21 cellular contexts compared by ENCODE assay signal in genomic region chr11:563812-564578, GRCh38. TPM values are rescaled to one million over a fixed set of nuclear protein-coding genes. Genes with fewer than 3 reads are reported as not detected.
A peak's percentile ranks its signal among the peaks of the same experiment; 100 is the strongest.
DNase-seq lines count a peak whose midpoint lies in the region; ATAC-seq, FAIRE-seq and TF ChIP-seq lines count a peak whose summit lies in the region.
"Had no signal": no experiment of that assay in that cellular context is flagged by ENCODE, and none has a peak within 500 bp of the region (broad histone marks: within the 10 kb centered on the region; RNA-seq: fewer than 3 reads in every experiment).

No MANE protein-coding gene starts in this region.

- FAIRE-seq in HepG2 (lab: Jason Lieb, UNC), result no peak
- FAIRE-seq: G401.6 had no signal

- no peak overlapping the region for H2BK5ac ChIP-seq in mesenchymal stem cell (ENCODE audit: low read depth, low read length, poor library complexity, severe bottlenecking)

- no peak overlapping the region for H2BK120ac ChIP-seq in mesenchymal stem cell (ENCODE audit: low read depth, low read length)

- H3K79me1 ChIP-seq in mesenchymal stem cell (replicated peaks; ENCODE audit: low read length, poor library complexity, severe bottlenecking), result peaks cover 29% of the 10 kb centered on the region

- TF ChIP-seq EP300 in HepG2 (IDR thresholded peaks at IDR 0.05; ENCODE audit: low read depth in 2 of 2, low read length in 2 of 2) (no peak), HepG2 (CRISPR knock-in tag; IDR thresholded peaks at IDR 0.05; ENCODE audit: borderline replicate concordance) (no peak)

- H3K9me3 ChIP-seq in HepG2 (ENCODE audit: low read length), result no peaks in the 10 kb centered on the region
- no peaks in the 10 kb centered on the region for H3K9me3 ChIP-seq in right lobe of liver
- H3K9me3 ChIP-seq in mesenchymal stem cell (ENCODE audit: control insufficient read depth, low read length), result no peaks in the 10 kb centered on the region

- 98% methylated on average over 5 of the region's 12 CpGs for WGBS in HepG2 (ENCODE audit: low lambda C conversion rate)
- WGBS in right lobe of liver (ENCODE audit: insufficient coverage, low coverage, low lambda C conversion rate, missing lambda C conversion rate), result 78% methylated on average over 3 of the region's 12 CpGs
- 94% methylated on average over 12 of the region's 12 CpGs for WGBS in mesenchymal stem cell

- no peak overlapping the region for H2BK15ac ChIP-seq in mesenchymal stem cell (ENCODE audit: low read depth, poor library complexity, severe bottlenecking)

- H3K27me3 Mint-ChIP-seq in activated T-helper 1 cell treated with anti-CD3 and anti-CD28 coated beads, Interleukin-12 subunit alpha, Interleukin-12 subunit beta, Interleukin-2, Interleukin-4 antibody, amounts not matched to agents 30 ng/mL and 10 ng/mL and 1 ng/mL, durations not matched to agents 14 hours and 24 hours and 36 hours (ENCODE audit: insufficient read depth), result no peaks in the 10 kb centered on the region
- H3K27me3 Mint-ChIP-seq: memory B cell had no signal

- H3K4me3 ChIP-seq in HepG2 (replicated peaks in 1 of 3; ENCODE audit: insufficient read depth in 1 of 3, low read depth in 2 of 3, low read length in 3 of 3) (no peak overlapping the region), right lobe of liver (no peak overlapping the region), mesenchymal stem cell (ENCODE audit: insufficient read depth in 1 of 2, low read depth in 1 of 2, low read length in 2 of 2) (no peak overlapping the region)
- H3K4me3 ChIP-seq: SK-N-MC had no signal

- CTCF ChIA-PET in HepG2 (lab: Yijun Ruan, JAX; ENCODE audit: low intra/inter-chr PET ratio, low total read pairs), result no interaction called here

- H3K36me3 ChIP-seq in HepG2 (replicated peaks in 1 of 2; ENCODE audit: control insufficient read depth in 1 of 2, insufficient read depth in 2 of 2, low read length in 2 of 2) (peaks cover 0 to 2% of the 10 kb centered on the region in 2 experiments; a peak in 3 of 5 replicates), right lobe of liver (peaks cover 0 to 6% (median 2%) of the 10 kb centered on the region in 4 donors), mesenchymal stem cell (ENCODE audit: control insufficient read depth in 1 of 2, insufficient read depth in 2 of 2, low read depth in 1 of 2, low read length in 2 of 2) (peaks cover 0 to 42% of the 10 kb centered on the region in 2 experiments)

- in situ Hi-C loops in HepG2 (cut with HindIII; ENCODE audit: extremely low pct_ligation_motif_present, low pct_unique_long_range_greater_than_20kb), result no loop called here

- no peak for TF ChIP-seq RAD21 in HepG2 (CRISPR knock-in tag; IDR thresholded peaks at IDR 0.05)

- peaks cover 9% of the 10 kb centered on the region for H3K36me3 Mint-ChIP-seq in activated T-helper 1 cell treated with anti-CD3 and anti-CD28 coated beads, Interleukin-12 subunit alpha, Interleukin-12 subunit beta, Interleukin-2, Interleukin-4 antibody, amounts not matched to agents 30 ng/mL and 10 ng/mL and 1 ng/mL, durations not matched to agents 14 hours and 24 hours and 36 hours (ENCODE audit: low read depth)
- H3K36me3 Mint-ChIP-seq: brain had no signal

- H3K4me1 ChIP-seq in HepG2 (ENCODE audit: insufficient read depth, low read length) (peaks cover 65% of the 10 kb centered on the region), right lobe of liver (peaks cover 0 to 34% (median 13%) of the 10 kb centered on the region in 4 donors), mesenchymal stem cell (ENCODE audit: control insufficient read depth, insufficient read depth, low read depth, low read length) (peaks cover 54% of the 10 kb centered on the region)

- peak overlapping the region; percentile 49 for H2AK5ac ChIP-seq in mesenchymal stem cell (ENCODE audit: low read length, severe bottlenecking)

- H3K27ac Mint-ChIP-seq in activated T-helper 1 cell treated with anti-CD3 and anti-CD28 coated beads, Interleukin-12 subunit alpha, Interleukin-12 subunit beta, Interleukin-2, Interleukin-4 antibody, amounts not matched to agents 30 ng/mL and 10 ng/mL and 1 ng/mL, durations not matched to agents 14 hours and 24 hours and 36 hours, result peak overlapping the region; percentile 40
- H3K27ac Mint-ChIP-seq: dendritic cell treated with granulocyte-macrophage colony-stimulating factor and Interleukin-4, amounts not matched to agents 40 ng/mL and 50 ng/mL, for 4 days; memory B cell; nephron progenitor cell had no signal

- intact Hi-C loops in HepG2 (cut with micrococcal nuclease; ENCODE audit: unreplicated experiment), result no loop called here
- intact Hi-C loops in right lobe of liver (cut with DNase I), result no loop called here
- intact Hi-C loops in activated T-helper 1 cell treated with anti-CD3 and anti-CD28 coated beads, Interleukin-12 subunit alpha, Interleukin-12 subunit beta, Interleukin-2, Interleukin-4 antibody, amounts not matched to agents 30 ng/mL and 10 ng/mL and 1 ng/mL, durations not matched to agents 14 hours and 24 hours and 36 hours (cut with micrococcal nuclease), result no loop called here

- ATAC-seq in HepG2, result no peak
- no peak for ATAC-seq in right lobe of liver
- no peak for ATAC-seq in GM19395 (IDR thresholded peaks at IDR 0.05; ENCODE audit: unreplicated experiment)
- ATAC-seq in GM19455 (IDR thresholded peaks at IDR 0.05; ENCODE audit: unreplicated experiment), result no peak
- ATAC-seq: stimulated activated naive CD8-positive, alpha-beta T cell treated with anti-CD3 and anti-CD28 coated beads, Interleukin-15, Interleukin-2, amounts not matched to agents 100 U/mL and 50 U/mL, for 24 hours had no signal

- no peak overlapping the region for H3K4me3 Mint-ChIP-seq in activated T-helper 1 cell treated with anti-CD3 and anti-CD28 coated beads, Interleukin-12 subunit alpha, Interleukin-12 subunit beta, Interleukin-2, Interleukin-4 antibody, amounts not matched to agents 30 ng/mL and 10 ng/mL and 1 ng/mL, durations not matched to agents 14 hours and 24 hours and 36 hours
- H3K4me3 Mint-ChIP-seq: dendritic cell treated with granulocyte-macrophage colony-stimulating factor and Interleukin-4, amounts not matched to agents 40 ng/mL and 50 ng/mL, for 4 days; memory B cell; nephron progenitor cell had no signal

- TF ChIP-seq POLR2A in HepG2 (IDR thresholded peaks at IDR 0.05; ENCODE audit: insufficient read depth in 1 of 2, low read depth in 2 of 2, low read length in 2 of 2) (no peak), right lobe of liver (IDR thresholded peaks at IDR 0.05) (no peak)

- BruUV-seq in HepG2 (replicated peaks; lab: Mats Ljungman, UMichigan), result no TSS peak

- no peak overlapping the region for H3K23ac ChIP-seq in mesenchymal stem cell (ENCODE audit: low read length in 2 of 2)

- H3K9ac ChIP-seq in HepG2 (ENCODE audit: insufficient read depth, low read depth, low read length), result no peak overlapping the region
- H3K9ac ChIP-seq in mesenchymal stem cell (ENCODE audit: low read length), result no peak overlapping the region

- H3K18ac ChIP-seq in mesenchymal stem cell (ENCODE audit: low read depth in 1 of 2, low read length in 2 of 2), result no peak overlapping the region

- H3K27me3 ChIP-seq in HepG2 (ENCODE audit: control insufficient read depth in 1 of 2, insufficient read depth in 2 of 2, low read length in 2 of 2), result no peaks in the 10 kb centered on the region; a peak in 1 of 5 replicates
- no peaks in the 10 kb centered on the region for H3K27me3 ChIP-seq in right lobe of liver
- peaks cover 0 to 38% of the 10 kb centered on the region in 2 experiments for H3K27me3 ChIP-seq in mesenchymal stem cell (ENCODE audit: control insufficient read depth in 1 of 2, insufficient read depth in 1 of 2, low read length in 2 of 2)

- H3K4me2 ChIP-seq in HepG2 (ENCODE audit: low read depth, low read length) (no peak overlapping the region), mesenchymal stem cell (ENCODE audit: low read length, poor library complexity, severe bottlenecking) (no peak overlapping the region)

- no peak for DNase-seq in HepG2 (ENCODE audit: low spot score)
- no peak for DNase-seq in right lobe of liver
- no peak for DNase-seq in activated T-helper 1 cell treated with anti-CD3 and anti-CD28 coated beads, Interleukin-12 subunit alpha, Interleukin-12 subunit beta, Interleukin-2, Interleukin-4 antibody, amounts not matched to agents 30 ng/mL and 10 ng/mL and 1 ng/mL, durations not matched to agents 14 hours and 24 hours and 36 hours (ENCODE audit: low spot score)
- no peak for DNase-seq in mesenchymal stem cell
- no peak for DNase-seq in SHP77 treated with DMSO at 0.1 percent for 48 hours (lab: John Stamatoyannopoulos, UW)
- no peak for DNase-seq in foreskin melanocyte
- DNase-seq: activated CD4-positive, alpha-beta T cell treated with anti-CD3 and anti-CD28 coated beads for 48 hours; activated naive CD4-positive, alpha-beta T cell treated with anti-CD3 and anti-CD28 coated beads, Interleukin-2, amount 50 U/mL, for 16 hours; NCI-H2029 treated with DMSO at 0.1 percent for 48 hours; NCI-H510A treated with DMSO at 0.1 percent for 48 hours; nephron progenitor cell; stimulated activated CD4-positive, alpha-beta T cell treated with anti-CD3 and anti-CD28 coated beads, Interleukin-15, amount 100 ng/mL, for 24 hours; stimulated activated naive CD8-positive, alpha-beta T cell treated with anti-CD3 and anti-CD28 coated beads, Interleukin-15, Interleukin-2, amounts not matched to agents 100 U/mL and 50 U/mL, for 24 hours; T1000 had no signal

- peaks cover 24% of the 10 kb centered on the region for H3K79me2 ChIP-seq in HepG2 (ENCODE audit: insufficient read depth, low read length)

- H3K9me3 Mint-ChIP-seq in activated T-helper 1 cell treated with anti-CD3 and anti-CD28 coated beads, Interleukin-12 subunit alpha, Interleukin-12 subunit beta, Interleukin-2, Interleukin-4 antibody, amounts not matched to agents 30 ng/mL and 10 ng/mL and 1 ng/mL, durations not matched to agents 14 hours and 24 hours and 36 hours, result no peaks in the 10 kb centered on the region
- H3K9me3 Mint-ChIP-seq: dendritic cell treated with granulocyte-macrophage colony-stimulating factor and Interleukin-4, amounts not matched to agents 40 ng/mL and 50 ng/mL, for 4 days; memory B cell; nephron progenitor cell had no signal

- no peak overlapping the region for H3K14ac ChIP-seq in mesenchymal stem cell (ENCODE audit: low read length in 2 of 2)

- H4K20me1 ChIP-seq in HepG2 (ENCODE audit: insufficient read depth, low read length), result peaks cover 25% of the 10 kb centered on the region; the same call in 1 of the 2 replicates

- H4K8ac ChIP-seq in mesenchymal stem cell (ENCODE audit: low read length), result no peak overlapping the region

- POLR2A ChIA-PET in HepG2 (lab: Yijun Ruan, JAX), result interaction anchor here (1.2 kb wide), 1 partner anchor 12 kb away, joined by 4 read pairs; the partner anchor contains the start of gene PHRF1

- TF ChIP-seq CTCF in HepG2 (CRISPR knock-in tag; IDR thresholded peaks at IDR 0.05) (no peak), right lobe of liver (IDR thresholded peaks at IDR 0.05) (no peak)

- H2AFZ ChIP-seq in HepG2 (ENCODE audit: low read length) (no peak overlapping the region), mesenchymal stem cell (ENCODE audit: low read depth, low read length) (no peak overlapping the region)

- H3K4ac ChIP-seq in mesenchymal stem cell (ENCODE audit: low read depth in 1 of 2, low read length in 2 of 2), result no peak overlapping the region

- no peak overlapping the region for H2BK12ac ChIP-seq in mesenchymal stem cell (ENCODE audit: low read length in 2 of 2)

- no peak overlapping the region for H4K91ac ChIP-seq in mesenchymal stem cell (ENCODE audit: low read length)

- peaks cover 22% of the 10 kb centered on the region for H3K4me1 Mint-ChIP-seq in activated T-helper 1 cell treated with anti-CD3 and anti-CD28 coated beads, Interleukin-12 subunit alpha, Interleukin-12 subunit beta, Interleukin-2, Interleukin-4 antibody, amounts not matched to agents 30 ng/mL and 10 ng/mL and 1 ng/mL, durations not matched to agents 14 hours and 24 hours and 36 hours (ENCODE audit: low read depth)

- H3K27ac ChIP-seq in HepG2 (ENCODE audit: extremely low read length, insufficient read depth, low read length), result no peak overlapping the region
- no peak overlapping the region for H3K27ac ChIP-seq in right lobe of liver
- no peak overlapping the region for H3K27ac ChIP-seq in mesenchymal stem cell (ENCODE audit: low read length, poor library complexity, severe bottlenecking)
- H3K27ac ChIP-seq: SK-N-MC had no signal

RNA-seq across cellular contexts. Expression of gene RASSF7, which starts 3.2 kb away (rescaled TPM):
- 13.1 and 20.2 TPM in 2 replicates for total RNA-seq in HepG2 (2016; rRNA removed; fragmentation: Illumina TruSeq; extraction: Trizol)
- total RNA-seq in HepG2 (2016; cell fraction: cytosol; rRNA removed; fragmentation: Illumina TruSeq; extraction: Trizol; ENCODE audit: low read depth), result 5.4 and 5.7 TPM in 2 replicates
- total RNA-seq in HepG2 (2016; cell fraction: insoluble cytoplasmic fraction; rRNA removed; fragmentation: Illumina TruSeq; extraction: Trizol), result 13.3 and 19.7 TPM in 2 replicates
- total RNA-seq in HepG2 (2016; cell fraction: membrane; rRNA removed; fragmentation: Illumina TruSeq; extraction: Trizol), result 10.8 and 11.9 TPM in 2 replicates
- 16.7 and 17.2 TPM in 2 replicates for total RNA-seq in HepG2 (2016; cell fraction: nucleus; rRNA removed; fragmentation: Illumina TruSeq; extraction: Trizol)
- 28.6 and 36.4 TPM in 2 replicates for polyA plus RNA-seq in HepG2 (2011; rRNA removed)
- 22.3 and 49.0 TPM in 2 replicates for polyA plus RNA-seq in HepG2 (2011; cell fraction: cytosol; rRNA removed)
- polyA plus RNA-seq in HepG2 (2011; cell fraction: nucleus; rRNA removed), result 139 and 165 TPM in 2 replicates
- 8.9 and 12.6 TPM in 2 replicates for polyA plus RNA-seq in HepG2 (2012)
- 4.7 and 6.0 TPM in 2 replicates for polyA plus RNA-seq in HepG2 (2016; cell fraction: cytosol; fragmentation: Illumina TruSeq; extraction: Trizol; ENCODE audit: low read depth)
- polyA plus RNA-seq in HepG2 (2016; cell fraction: insoluble cytoplasmic fraction; fragmentation: Illumina TruSeq; extraction: Trizol; ENCODE audit: low read depth), result 12.3 and 15.9 TPM in 2 replicates
- 5.9 and 7.2 TPM in 2 replicates for polyA plus RNA-seq in HepG2 (2016; cell fraction: membrane; fragmentation: Illumina TruSeq; extraction: Trizol; ENCODE audit: low read depth)
- 32.6 and 40.7 TPM in 2 replicates for polyA plus RNA-seq in HepG2 (2016; cell fraction: nucleus; fragmentation: Illumina TruSeq; extraction: Trizol; ENCODE audit: insufficient read depth, low read depth)
- 6.7 and 39.4 TPM in 2 replicates for polyA minus RNA-seq in HepG2 (2011; rRNA and poly(A)+ RNA removed; ENCODE audit: low replicate concordance)
- polyA minus RNA-seq in HepG2 (2011; cell fraction: cytosol; rRNA and poly(A)+ RNA removed), result 10.4 and 10.9 TPM in 2 replicates
- polyA minus RNA-seq in HepG2 (2011; cell fraction: nucleus; rRNA and poly(A)+ RNA removed), result 15.2 and 17.9 TPM in 2 replicates
- total RNA-seq in right lobe of liver, result 10 to 100 TPM; 20.5 to 61.1 (median 39.5) TPM
- total RNA-seq in activated T-helper 1 cell treated with anti-CD3 and anti-CD28 coated beads, Interleukin-12 subunit alpha, Interleukin-12 subunit beta, Interleukin-2, Interleukin-4 antibody, amounts not matched to agents 30 ng/mL and 10 ng/mL and 1 ng/mL, durations not matched to agents 14 hours and 24 hours and 36 hours, result 15.9 and 19.8 TPM in 2 replicates
- polyA plus RNA-seq in mesenchymal stem cell (2013, experiment 1 of 2), result 3.2 TPM
- polyA plus RNA-seq in mesenchymal stem cell (2013, experiment 2 of 2), result 2.3 TPM

RNA-seq across cellular contexts. Expression of gene LMNTD2, which starts 3.5 kb away (rescaled TPM):
- total RNA-seq in HepG2 (2016; rRNA removed; fragmentation: Illumina TruSeq; extraction: Trizol) (0.25 and 1.1 TPM in 2 replicates), right lobe of liver (10 to 100 TPM in 1 of 6 experiments, 1 to 10 TPM in 5; 4.7 to 14.7 (median 7.9) TPM)
- 0.40 and 0.44 TPM in 2 replicates for total RNA-seq in HepG2 (2016; cell fraction: cytosol; rRNA removed; fragmentation: Illumina TruSeq; extraction: Trizol; ENCODE audit: low read depth)
- 0.45 and 1.1 TPM in 2 replicates for total RNA-seq in HepG2 (2016; cell fraction: insoluble cytoplasmic fraction; rRNA removed; fragmentation: Illumina TruSeq; extraction: Trizol)
- 0.79 and 1.3 TPM in 2 replicates for total RNA-seq in HepG2 (2016; cell fraction: membrane; rRNA removed; fragmentation: Illumina TruSeq; extraction: Trizol)
- 1.3 and 1.7 TPM in 2 replicates for total RNA-seq in HepG2 (2016; cell fraction: nucleus; rRNA removed; fragmentation: Illumina TruSeq; extraction: Trizol)
- polyA plus RNA-seq in HepG2 (2011; rRNA removed), result 3.1 and 3.6 TPM in 2 replicates
- polyA plus RNA-seq in HepG2 (2011; cell fraction: cytosol; rRNA removed), result 1.1 and 2.2 TPM in 2 replicates
- polyA plus RNA-seq in HepG2 (2011; cell fraction: nucleus; rRNA removed), result 50.0 and 60.4 TPM in 2 replicates
- 1.3 and 1.4 TPM in 2 replicates for polyA plus RNA-seq in HepG2 (2012)
- 0.53 and 0.78 TPM in 2 replicates for polyA plus RNA-seq in HepG2 (2016; cell fraction: cytosol; fragmentation: Illumina TruSeq; extraction: Trizol; ENCODE audit: low read depth)
- polyA plus RNA-seq in HepG2 (2016; cell fraction: insoluble cytoplasmic fraction; fragmentation: Illumina TruSeq; extraction: Trizol; ENCODE audit: low read depth), result 0.42 and 0.68 TPM in 2 replicates
- polyA plus RNA-seq in HepG2 (2016; cell fraction: membrane; fragmentation: Illumina TruSeq; extraction: Trizol; ENCODE audit: low read depth), result 0.96 and 1.2 TPM in 2 replicates
- 3.7 and 5.0 TPM in 2 replicates for polyA plus RNA-seq in HepG2 (2016; cell fraction: nucleus; fragmentation: Illumina TruSeq; extraction: Trizol; ENCODE audit: insufficient read depth, low read depth)
- 0.51 and 0.96 TPM in 2 replicates for polyA minus RNA-seq in HepG2 (2011; rRNA and poly(A)+ RNA removed; ENCODE audit: low replicate concordance)
- 0.88 and 1.4 TPM in 2 replicates for polyA minus RNA-seq in HepG2 (2011; cell fraction: cytosol; rRNA and poly(A)+ RNA removed)
- 2.6 and 3.1 TPM in 2 replicates for polyA minus RNA-seq in HepG2 (2011; cell fraction: nucleus; rRNA and poly(A)+ RNA removed)
- total RNA-seq in activated T-helper 1 cell treated with anti-CD3 and anti-CD28 coated beads, Interleukin-12 subunit alpha, Interleukin-12 subunit beta, Interleukin-2, Interleukin-4 antibody, amounts not matched to agents 30 ng/mL and 10 ng/mL and 1 ng/mL, durations not matched to agents 14 hours and 24 hours and 36 hours, result 0.47 and 0.64 TPM in 2 replicates
- 0.46 TPM for polyA plus RNA-seq in mesenchymal stem cell (2013, experiment 1 of 2)
- 0.67 TPM for polyA plus RNA-seq in mesenchymal stem cell (2013, experiment 2 of 2)

RNA-seq across cellular contexts. Expression of gene PHRF1, which starts 12.3 kb away (rescaled TPM):
- total RNA-seq in HepG2 (2016; rRNA removed; fragmentation: Illumina TruSeq; extraction: Trizol) (13.7 and 16.7 TPM in 2 replicates), right lobe of liver (10 to 100 TPM; 15.4 to 21.9 (median 20.3) TPM)
- 7.4 and 7.9 TPM in 2 replicates for total RNA-seq in HepG2 (2016; cell fraction: cytosol; rRNA removed; fragmentation: Illumina TruSeq; extraction: Trizol; ENCODE audit: low read depth)
- 10.7 and 17.0 TPM in 2 replicates for total RNA-seq in HepG2 (2016; cell fraction: insoluble cytoplasmic fraction; rRNA removed; fragmentation: Illumina TruSeq; extraction: Trizol)
- total RNA-seq in HepG2 (2016; cell fraction: membrane; rRNA removed; fragmentation: Illumina TruSeq; extraction: Trizol), result 5.1 and 6.1 TPM in 2 replicates
- 10.8 and 14.2 TPM in 2 replicates for total RNA-seq in HepG2 (2016; cell fraction: nucleus; rRNA removed; fragmentation: Illumina TruSeq; extraction: Trizol)
- 8.2 and 11.2 TPM in 2 replicates for polyA plus RNA-seq in HepG2 (2011; rRNA removed)
- 4.8 and 7.0 TPM in 2 replicates for polyA plus RNA-seq in HepG2 (2011; cell fraction: cytosol; rRNA removed)
- polyA plus RNA-seq in HepG2 (2011; cell fraction: nucleus; rRNA removed), result 30.1 and 30.7 TPM in 2 replicates
- polyA plus RNA-seq in HepG2 (2012), result 7.4 and 8.1 TPM in 2 replicates
- polyA plus RNA-seq in HepG2 (2016; cell fraction: cytosol; fragmentation: Illumina TruSeq; extraction: Trizol; ENCODE audit: low read depth), result 1.6 and 1.8 TPM in 2 replicates
- 10.7 and 13.7 TPM in 2 replicates for polyA plus RNA-seq in HepG2 (2016; cell fraction: insoluble cytoplasmic fraction; fragmentation: Illumina TruSeq; extraction: Trizol; ENCODE audit: low read depth)
- 2.1 and 2.5 TPM in 2 replicates for polyA plus RNA-seq in HepG2 (2016; cell fraction: membrane; fragmentation: Illumina TruSeq; extraction: Trizol; ENCODE audit: low read depth)
- polyA plus RNA-seq in HepG2 (2016; cell fraction: nucleus; fragmentation: Illumina TruSeq; extraction: Trizol; ENCODE audit: insufficient read depth, low read depth), result 25.7 and 27.7 TPM in 2 replicates
- polyA minus RNA-seq in HepG2 (2011; rRNA and poly(A)+ RNA removed; ENCODE audit: low replicate concordance), result 13.6 and 18.7 TPM in 2 replicates
- polyA minus RNA-seq in HepG2 (2011; cell fraction: cytosol; rRNA and poly(A)+ RNA removed), result 7.8 and 7.9 TPM in 2 replicates
- 17.4 and 19.9 TPM in 2 replicates for polyA minus RNA-seq in HepG2 (2011; cell fraction: nucleus; rRNA and poly(A)+ RNA removed)
- 58.6 and 59.8 TPM in 2 replicates for total RNA-seq in activated T-helper 1 cell treated with anti-CD3 and anti-CD28 coated beads, Interleukin-12 subunit alpha, Interleukin-12 subunit beta, Interleukin-2, Interleukin-4 antibody, amounts not matched to agents 30 ng/mL and 10 ng/mL and 1 ng/mL, durations not matched to agents 14 hours and 24 hours and 36 hours
- polyA plus RNA-seq in mesenchymal stem cell (2013, experiment 1 of 2), result 13.2 TPM
- 11.9 TPM for polyA plus RNA-seq in mesenchymal stem cell (2013, experiment 2 of 2)

RNA-seq across cellular contexts. Expression of gene LRRC56, which starts 26.7 kb away (rescaled TPM):
- 0.08 and 0.11 TPM in 2 replicates for total RNA-seq in HepG2 (2016; rRNA removed; fragmentation: Illumina TruSeq; extraction: Trizol)
- total RNA-seq in HepG2 (2016; cell fraction: cytosol; rRNA removed; fragmentation: Illumina TruSeq; extraction: Trizol; ENCODE audit: low read depth), result 0.10 TPM in 1 of 2 replicates, not detected in the other
- 0.09 TPM in 2 replicates for total RNA-seq in HepG2 (2016; cell fraction: insoluble cytoplasmic fraction; rRNA removed; fragmentation: Illumina TruSeq; extraction: Trizol)
- 0.06 and 0.07 TPM in 2 replicates for total RNA-seq in HepG2 (2016; cell fraction: membrane; rRNA removed; fragmentation: Illumina TruSeq; extraction: Trizol)
- total RNA-seq in HepG2 (2016; cell fraction: nucleus; rRNA removed; fragmentation: Illumina TruSeq; extraction: Trizol), result not detected in 2 replicates
- 0.29 and 0.46 TPM in 2 replicates for polyA plus RNA-seq in HepG2 (2011; rRNA removed)
- 0.21 and 0.22 TPM in 2 replicates for polyA plus RNA-seq in HepG2 (2011; cell fraction: cytosol; rRNA removed)
- polyA plus RNA-seq in HepG2 (2011; cell fraction: nucleus; rRNA removed), result 3.4 and 3.8 TPM in 2 replicates
- 0.34 and 0.59 TPM in 2 replicates for polyA plus RNA-seq in HepG2 (2012)
- polyA plus RNA-seq in HepG2 (2016; cell fraction: cytosol; fragmentation: Illumina TruSeq; extraction: Trizol; ENCODE audit: low read depth), result 0.05 TPM in 1 of 2 replicates, not detected in the other
- 0.19 TPM in 1 of 2 replicates, not detected in the other for polyA plus RNA-seq in HepG2 (2016; cell fraction: insoluble cytoplasmic fraction; fragmentation: Illumina TruSeq; extraction: Trizol; ENCODE audit: low read depth)
- 0.10 TPM in 1 of 2 replicates, not detected in the other for polyA plus RNA-seq in HepG2 (2016; cell fraction: membrane; fragmentation: Illumina TruSeq; extraction: Trizol; ENCODE audit: low read depth)
- 0.37 and 0.44 TPM in 2 replicates for polyA plus RNA-seq in HepG2 (2016; cell fraction: nucleus; fragmentation: Illumina TruSeq; extraction: Trizol; ENCODE audit: insufficient read depth, low read depth)
- 0.20 and 0.56 TPM in 2 replicates for polyA minus RNA-seq in HepG2 (2011; rRNA and poly(A)+ RNA removed; ENCODE audit: low replicate concordance)
- polyA minus RNA-seq in HepG2 (2011; cell fraction: cytosol; rRNA and poly(A)+ RNA removed), result 0.30 TPM in 1 of 2 replicates, not detected in the other
- 0.37 and 0.64 TPM in 2 replicates for polyA minus RNA-seq in HepG2 (2011; cell fraction: nucleus; rRNA and poly(A)+ RNA removed)
- total RNA-seq in right lobe of liver, result 1 to 10 TPM in 1 of 6 experiments, under 1 TPM in 4, not detected in 1; 0.12 to 1.1 (median 0.71) TPM
- 1.8 and 2.2 TPM in 2 replicates for total RNA-seq in activated T-helper 1 cell treated with anti-CD3 and anti-CD28 coated beads, Interleukin-12 subunit alpha, Interleukin-12 subunit beta, Interleukin-2, Interleukin-4 antibody, amounts not matched to agents 30 ng/mL and 10 ng/mL and 1 ng/mL, durations not matched to agents 14 hours and 24 hours and 36 hours
- 1.2 TPM for polyA plus RNA-seq in mesenchymal stem cell (2013, experiment 1 of 2)
- polyA plus RNA-seq in mesenchymal stem cell (2013, experiment 2 of 2), result 1.2 TPM

RNA-seq across cellular contexts. Expression of gene HRAS, which starts 28.6 kb away (rescaled TPM):
- total RNA-seq in HepG2 (2016; rRNA removed; fragmentation: Illumina TruSeq; extraction: Trizol), result 47.5 and 50.0 TPM in 2 replicates
- total RNA-seq in HepG2 (2016; cell fraction: cytosol; rRNA removed; fragmentation: Illumina TruSeq; extraction: Trizol; ENCODE audit: low read depth), result 97.1 and 126 TPM in 2 replicates
- 35.7 and 53.4 TPM in 2 replicates for total RNA-seq in HepG2 (2016; cell fraction: insoluble cytoplasmic fraction; rRNA removed; fragmentation: Illumina TruSeq; extraction: Trizol)
- 106 and 128 TPM in 2 replicates for total RNA-seq in HepG2 (2016; cell fraction: membrane; rRNA removed; fragmentation: Illumina TruSeq; extraction: Trizol)
- 23.1 and 23.7 TPM in 2 replicates for total RNA-seq in HepG2 (2016; cell fraction: nucleus; rRNA removed; fragmentation: Illumina TruSeq; extraction: Trizol)
- polyA plus RNA-seq in HepG2 (2011; rRNA removed), result 32.9 TPM in 2 replicates
- polyA plus RNA-seq in HepG2 (2011; cell fraction: cytosol; rRNA removed), result 29.5 and 42.1 TPM in 2 replicates
- polyA plus RNA-seq in HepG2 (2011; cell fraction: nucleus; rRNA removed), result 62.4 and 65.1 TPM in 2 replicates
- 15.4 and 32.7 TPM in 2 replicates for polyA plus RNA-seq in HepG2 (2012)
- 120 and 151 TPM in 2 replicates for polyA plus RNA-seq in HepG2 (2016; cell fraction: cytosol; fragmentation: Illumina TruSeq; extraction: Trizol; ENCODE audit: low read depth)
- polyA plus RNA-seq in HepG2 (2016; cell fraction: insoluble cytoplasmic fraction; fragmentation: Illumina TruSeq; extraction: Trizol; ENCODE audit: low read depth), result 33.8 and 38.7 TPM in 2 replicates
- 96.2 and 121 TPM in 2 replicates for polyA plus RNA-seq in HepG2 (2016; cell fraction: membrane; fragmentation: Illumina TruSeq; extraction: Trizol; ENCODE audit: low read depth)
- 47.3 and 47.4 TPM in 2 replicates for polyA plus RNA-seq in HepG2 (2016; cell fraction: nucleus; fragmentation: Illumina TruSeq; extraction: Trizol; ENCODE audit: insufficient read depth, low read depth)
- 29.8 and 71.6 TPM in 2 replicates for polyA minus RNA-seq in HepG2 (2011; rRNA and poly(A)+ RNA removed; ENCODE audit: low replicate concordance)
- 8.5 and 9.0 TPM in 2 replicates for polyA minus RNA-seq in HepG2 (2011; cell fraction: cytosol; rRNA and poly(A)+ RNA removed)
- polyA minus RNA-seq in HepG2 (2011; cell fraction: nucleus; rRNA and poly(A)+ RNA removed), result 5.8 and 11.4 TPM in 2 replicates
- 10 to 100 TPM in 5 of 6 experiments, 1 to 10 TPM in 1; 7.6 to 20.9 (median 14.8) TPM for total RNA-seq in right lobe of liver
- total RNA-seq in activated T-helper 1 cell treated with anti-CD3 and anti-CD28 coated beads, Interleukin-12 subunit alpha, Interleukin-12 subunit beta, Interleukin-2, Interleukin-4 antibody, amounts not matched to agents 30 ng/mL and 10 ng/mL and 1 ng/mL, durations not matched to agents 14 hours and 24 hours and 36 hours, result 76.6 and 88.7 TPM in 2 replicates
- 41.9 TPM for polyA plus RNA-seq in mesenchymal stem cell (2013, experiment 1 of 2)
- polyA plus RNA-seq in mesenchymal stem cell (2013, experiment 2 of 2), result 42.6 TPM
